18 cellular contexts compared by ENCODE assay signal in genomic region chr2:10397297-10397875, GRCh38. TPM values are rescaled to one million over a fixed set of nuclear protein-coding genes. Genes with fewer than 3 reads are reported as not detected.
DNase-seq lines count a peak whose midpoint lies in the region; ATAC-seq and TF ChIP-seq lines count a peak whose summit lies in the region.
"Had no signal": no experiment of that assay in that cellular context is flagged by ENCODE, and none has a peak within 500 bp of the region (broad histone marks: within the 10 kb centered on the region; RNA-seq: fewer than 3 reads in every experiment).

No MANE protein-coding gene starts in this region.

- TF ChIP-seq RAD21 in neural cell (conservative IDR thresholded peaks at IDR 0.05): no peak

- H3K36me3 Mint-ChIP-seq in activated naive CD8-positive, alpha-beta T cell treated with anti-CD3 and anti-CD28 coated beads for 36 hours: peaks cover 36% of the 10 kb centered on the region
- H3K36me3 Mint-ChIP-seq in activated naive CD8-positive, alpha-beta T cell treated with anti-CD3 and anti-CD28 coated beads, Interleukin-2, amount 50 U/mL, for 24 hours (ENCODE audit: low read depth): peaks cover 24% of the 10 kb centered on the region
- peaks cover 21% of the 10 kb centered on the region for H3K36me3 Mint-ChIP-seq in T-cell

- intact Hi-C loops in upper lobe of right lung (cut with DNase I): no loop called here

- H3K9ac ChIP-seq in neural cell (ENCODE audit: low read length): peak overlapping the region; percentile 5
- H3K9ac ChIP-seq: KMS-11 had no signal

- no peak for DNase-seq in activated naive CD8-positive, alpha-beta T cell treated with anti-CD3 and anti-CD28 coated beads for 36 hours
- DNase-seq in activated naive CD8-positive, alpha-beta T cell treated with anti-CD3 and anti-CD28 coated beads, Interleukin-2, amount 50 U/mL, for 24 hours: no peak
- no peak for DNase-seq in T-cell
- DNase-seq in upper lobe of right lung: no peak
- no peak for DNase-seq in NCI-H524 (lab: John Stamatoyannopoulos, UW)
- no peak for DNase-seq in activated effector memory CD4-positive, alpha-beta T cell treated with anti-CD3 and anti-CD28 coated beads, Interleukin-2, amount 50 U/mL, for 16 hours
- DNase-seq in foreskin keratinocyte: no peak
- DNase-seq: CD8-positive, alpha-beta memory T cell; HFFc6; NCI-H1092 treated with DMSO at 0.1 percent for 48 hours; NCI-H1694; NCI-H2107; NCI-H226; NCI-H526 treated with DMSO at 0.1 percent for 48 hours; PC-3 had no signal

- no peaks in the 10 kb centered on the region for H3K27me3 Mint-ChIP-seq in activated naive CD8-positive, alpha-beta T cell treated with anti-CD3 and anti-CD28 coated beads for 36 hours
- H3K27me3 Mint-ChIP-seq in activated naive CD8-positive, alpha-beta T cell treated with anti-CD3 and anti-CD28 coated beads, Interleukin-2, amount 50 U/mL, for 24 hours: peaks cover 2% of the 10 kb centered on the region
- no peaks in the 10 kb centered on the region for H3K27me3 Mint-ChIP-seq in T-cell

- H3K36me3 ChIP-seq in neural cell (ENCODE audit: insufficient read depth, low read length) (no peaks in the 10 kb centered on the region), upper lobe of right lung (peaks cover 6% of the 10 kb centered on the region)

- no peaks in the 10 kb centered on the region for H3K9me2 ChIP-seq in neural cell (ENCODE audit: insufficient read depth, low read length)

- no peak for ATAC-seq in activated naive CD8-positive, alpha-beta T cell treated with anti-CD3 and anti-CD28 coated beads, Interleukin-2, amount 50 U/mL, for 24 hours
- ATAC-seq in T-cell (replicated peaks in 1 of 4) (peak in 1 of 4 experiments; percentile 22), upper lobe of right lung (no peak), foreskin keratinocyte (no peak)
- ATAC-seq: PC-3, Right ventricle myocardium inferior had no signal

- no peak overlapping the region for H3K27ac ChIP-seq in neural cell (ENCODE audit: low read length)
- peak overlapping the region; percentile 56 for H3K27ac ChIP-seq in upper lobe of right lung
- H3K27ac ChIP-seq in foreskin keratinocyte: no peak overlapping the region
- H3K27ac ChIP-seq: KMS-11 had no signal

- TF ChIP-seq CTCF in neural cell (IDR thresholded peaks at IDR 0.05; ENCODE audit: poor library complexity, severe bottlenecking) (no peak), upper lobe of right lung (IDR thresholded peaks at IDR 0.05) (no peak), foreskin keratinocyte (conservative IDR thresholded peaks at IDR 0.05) (no peak)

- H3K4me3 Mint-ChIP-seq in activated naive CD8-positive, alpha-beta T cell treated with anti-CD3 and anti-CD28 coated beads for 36 hours: no peak overlapping the region
- H3K4me3 Mint-ChIP-seq in activated naive CD8-positive, alpha-beta T cell treated with anti-CD3 and anti-CD28 coated beads, Interleukin-2, amount 50 U/mL, for 24 hours: no peak overlapping the region
- no peak overlapping the region for H3K4me3 Mint-ChIP-seq in T-cell
- H3K4me3 Mint-ChIP-seq: CD8-positive, alpha-beta memory T cell; HFFc6 had no signal

- peaks cover 64% of the 10 kb centered on the region for H3K4me1 ChIP-seq in upper lobe of right lung
- H3K4me1 ChIP-seq in foreskin keratinocyte: peaks cover 6% of the 10 kb centered on the region

- peaks cover 3% of the 10 kb centered on the region for H3F3A ChIP-seq in neural cell (ENCODE audit: insufficient read depth, low read length, poor library complexity, severe bottlenecking)

- no peak overlapping the region for H3K4me3 ChIP-seq in neural cell (ENCODE audit: low read length)
- no peak overlapping the region for H3K4me3 ChIP-seq in upper lobe of right lung

- H3K4me1 Mint-ChIP-seq in activated naive CD8-positive, alpha-beta T cell treated with anti-CD3 and anti-CD28 coated beads for 36 hours: peaks cover 35% of the 10 kb centered on the region
- peaks cover 55% of the 10 kb centered on the region for H3K4me1 Mint-ChIP-seq in activated naive CD8-positive, alpha-beta T cell treated with anti-CD3 and anti-CD28 coated beads, Interleukin-2, amount 50 U/mL, for 24 hours
- H3K4me1 Mint-ChIP-seq in T-cell: peaks cover 51 to 59% (median 55%) of the 10 kb centered on the region in 3 donors

- POLR2A ChIA-PET in T-cell (lab: Charles Lee): interaction anchor here in 1 of 2 donors (0.9 kb wide), 1 partner anchor 15 kb away, joined by 3 read pairs; no protein-coding TSS in a partner anchor

- H2AFZ ChIP-seq in neural cell (ENCODE audit: low read depth, low read length): no peak overlapping the region

- H3K9me3 ChIP-seq in neural cell (ENCODE audit: low read length) (no peaks in the 10 kb centered on the region), upper lobe of right lung (no peaks in the 10 kb centered on the region)

- no peaks in the 10 kb centered on the region for H3K79me2 ChIP-seq in neural cell (replicated peaks; ENCODE audit: insufficient read depth, low read length)

- CTCF ChIA-PET in T-cell (lab: Charles Lee): no interaction called here

- H3K27ac Mint-ChIP-seq in activated naive CD8-positive, alpha-beta T cell treated with anti-CD3 and anti-CD28 coated beads for 36 hours: peak overlapping the region; percentile 16
- H3K27ac Mint-ChIP-seq in activated naive CD8-positive, alpha-beta T cell treated with anti-CD3 and anti-CD28 coated beads, Interleukin-2, amount 50 U/mL, for 24 hours: no peak overlapping the region
- peak overlapping the region; percentile 40 to 43 for H3K27ac Mint-ChIP-seq in T-cell
- H3K27ac Mint-ChIP-seq: HFFc6 had no signal

- TF ChIP-seq EP300 in neural cell (conservative IDR thresholded peaks at IDR 0.05; ENCODE audit: poor library complexity, severe bottlenecking): no peak

- peaks cover 3% of the 10 kb centered on the region for H3K9me3 Mint-ChIP-seq in activated naive CD8-positive, alpha-beta T cell treated with anti-CD3 and anti-CD28 coated beads for 36 hours
- no peaks in the 10 kb centered on the region for H3K9me3 Mint-ChIP-seq in activated naive CD8-positive, alpha-beta T cell treated with anti-CD3 and anti-CD28 coated beads, Interleukin-2, amount 50 U/mL, for 24 hours
- no peaks in the 10 kb centered on the region for H3K9me3 Mint-ChIP-seq in T-cell
- H3K9me3 Mint-ChIP-seq: HFFc6 had no signal

- no peaks in the 10 kb centered on the region for H4K20me1 ChIP-seq in neural cell (ENCODE audit: insufficient read depth)

- H3K4me2 ChIP-seq in neural cell (ENCODE audit: low read length): no peak overlapping the region
- H3K4me2 ChIP-seq: KMS-11 had no signal

- H3K27me3 ChIP-seq in neural cell (ENCODE audit: insufficient read depth, low read depth, low read length) (no peaks in the 10 kb centered on the region), upper lobe of right lung (no peaks in the 10 kb centered on the region), foreskin keratinocyte (no peaks in the 10 kb centered on the region)

TF ChIP-seq in neural cell, 6 proteins besides CTCF, POLR2A, EP300 and RAD21:
- TF ChIP-seq TAF1 (IDR thresholded peaks at IDR 0.05; ENCODE audit: low read depth): no peak
- TF ChIP-seq, protein P1, sequence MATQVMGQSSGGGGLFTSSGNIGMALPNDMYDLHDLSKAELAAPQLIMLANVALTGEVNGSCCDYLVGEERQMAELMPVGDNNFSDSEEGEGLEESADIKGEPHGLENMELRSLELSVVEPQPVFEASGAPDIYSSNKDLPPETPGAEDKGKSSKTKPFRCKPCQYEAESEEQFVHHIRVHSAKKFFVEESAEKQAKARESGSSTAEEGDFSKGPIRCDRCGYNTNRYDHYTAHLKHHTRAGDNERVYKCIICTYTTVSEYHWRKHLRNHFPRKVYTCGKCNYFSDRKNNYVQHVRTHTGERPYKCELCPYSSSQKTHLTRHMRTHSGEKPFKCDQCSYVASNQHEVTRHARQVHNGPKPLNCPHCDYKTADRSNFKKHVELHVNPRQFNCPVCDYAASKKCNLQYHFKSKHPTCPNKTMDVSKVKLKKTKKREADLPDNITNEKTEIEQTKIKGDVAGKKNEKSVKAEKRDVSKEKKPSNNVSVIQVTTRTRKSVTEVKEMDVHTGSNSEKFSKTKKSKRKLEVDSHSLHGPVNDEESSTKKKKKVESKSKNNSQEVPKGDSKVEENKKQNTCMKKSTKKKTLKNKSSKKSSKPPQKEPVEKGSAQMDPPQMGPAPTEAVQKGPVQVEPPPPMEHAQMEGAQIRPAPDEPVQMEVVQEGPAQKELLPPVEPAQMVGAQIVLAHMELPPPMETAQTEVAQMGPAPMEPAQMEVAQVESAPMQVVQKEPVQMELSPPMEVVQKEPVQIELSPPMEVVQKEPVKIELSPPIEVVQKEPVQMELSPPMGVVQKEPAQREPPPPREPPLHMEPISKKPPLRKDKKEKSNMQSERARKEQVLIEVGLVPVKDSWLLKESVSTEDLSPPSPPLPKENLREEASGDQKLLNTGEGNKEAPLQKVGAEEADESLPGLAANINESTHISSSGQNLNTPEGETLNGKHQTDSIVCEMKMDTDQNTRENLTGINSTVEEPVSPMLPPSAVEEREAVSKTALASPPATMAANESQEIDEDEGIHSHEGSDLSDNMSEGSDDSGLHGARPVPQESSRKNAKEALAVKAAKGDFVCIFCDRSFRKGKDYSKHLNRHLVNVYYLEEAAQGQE (IDR thresholded peaks at IDR 0.05; ENCODE audit: borderline replicate concordance): no peak
- TF ChIP-seq POLR2AphosphoS5 (IDR thresholded peaks at IDR 0.05): no peak
- TF ChIP-seq EZH2 (IDR thresholded peaks at IDR 0.05; ENCODE audit: borderline replicate concordance, insufficient read depth, low read length, poor library complexity, severe bottlenecking): no peak
- TF ChIP-seq SMC3 (conservative IDR thresholded peaks at IDR 0.05; ENCODE audit: poor library complexity): no peak
- no peak for TF ChIP-seq MXI1 (conservative IDR thresholded peaks at IDR 0.05; ENCODE audit: poor library complexity, severe bottlenecking)

RNA-seq across cellular contexts. Expression of gene ODC1, which starts 50.7 kb away (rescaled TPM):
- total RNA-seq in activated naive CD8-positive, alpha-beta T cell treated with anti-CD3 and anti-CD28 coated beads for 36 hours: 100 to 1,000 TPM; 357 to 367 TPM
- total RNA-seq in T-cell (100 to 1,000 TPM in 1 of 5 donors, 10 to 100 TPM in 4; 40.6 to 102 (median 53.3) TPM), upper lobe of right lung (50.9 TPM), foreskin keratinocyte (207 and 211 TPM in 2 replicates)
- polyA plus RNA-seq in neural cell (1,046 and 1,107 TPM in 2 replicates), foreskin keratinocyte (171 and 184 TPM in 2 replicates)
- polyA minus RNA-seq in neural cell: 916 and 1,013 TPM in 2 replicates
